25 cellular contexts compared by ENCODE assay signal in genomic region chr11:16059332-16059731, GRCh38.
DNase-seq lines count a peak whose midpoint lies in the region; ATAC-seq and TF ChIP-seq lines count a peak whose summit lies in the region.
"Had no signal": no experiment of that assay in that cellular context is flagged by ENCODE, and none has a peak within 500 bp of the region (broad histone marks: within the 10 kb centered on the region; RNA-seq: fewer than 3 reads in every experiment).

No MANE protein-coding gene starts in this region.

- H3K4me3 ChIP-seq in BJ (ENCODE audit: low read depth, low read length), result no peak overlapping the region
- H3K4me3 ChIP-seq: A549, BLaER1, GM12878 had no signal

- no peaks in the 10 kb centered on the region for H3K36me3 ChIP-seq in BJ (ENCODE audit: control insufficient read depth, insufficient read depth, low read length)
- H3K36me3 ChIP-seq: BLaER1 had no signal

- H3K9me3 Mint-ChIP-seq in natural killer cell, result peaks cover 9 to 18% of the 10 kb centered on the region in 2 donors

- no peak for ATAC-seq in SK-N-SH treated with all-trans-retinoic acid at 6 μM for 48 hours
- no peak for ATAC-seq in natural killer cell
- ATAC-seq in GM21515 (IDR thresholded peaks at IDR 0.05; ENCODE audit: unreplicated experiment), result no peak
- ATAC-seq: A549, GM12878 had no signal

- CTCF ChIA-PET in BJ (lab: Yijun Ruan, JAX), result interaction anchor here (1.2 kb wide), 1 partner anchor 24 kb away, joined by 3 read pairs; no protein-coding TSS in a partner anchor

- peaks cover 6% of the 10 kb centered on the region for H3K36me3 Mint-ChIP-seq in natural killer cell
- H3K36me3 Mint-ChIP-seq: CD14-positive monocyte; CD4-positive, alpha-beta memory T cell; CD4-positive, CD25-positive, alpha-beta regulatory T cell; CD8-positive, alpha-beta memory T cell had no signal

- no peak overlapping the region for H3K27ac Mint-ChIP-seq in natural killer cell
- H3K27ac Mint-ChIP-seq: B cell; CD14-positive monocyte; CD4-positive, alpha-beta memory T cell; CD4-positive, CD25-positive, alpha-beta regulatory T cell; CD8-positive, alpha-beta memory T cell had no signal

- DNase-seq in BJ (ENCODE audit: low read depth) (peak; percentile 15), fibroblast of peridontal ligament (ENCODE audit: extremely low read depth) (peak; percentile 33), stromal cell of bone marrow (ENCODE audit: low read depth) (peak; percentile 9), ecto neural progenitor cell (ENCODE audit: low spot score) (no peak), natural killer cell (no peak)
- DNase-seq: AML-193; C1 segment of cervical spinal cord; CD4-positive, alpha-beta memory T cell; CD4-positive, CD25-positive, alpha-beta regulatory T cell; CD8-positive, alpha-beta memory T cell; COR-L47; DMS 273 treated with DMSO at 0.1 percent for 48 hours; DMS153; DMS53; DMS79; DND-41; EL; GDM1 had no signal

- intact Hi-C loops in natural killer cell (cut with micrococcal nuclease), result no loop called here

- H3K27me3 ChIP-seq in BJ (ENCODE audit: control insufficient read depth, insufficient read depth, low read length), result no peaks in the 10 kb centered on the region
- H3K27me3 ChIP-seq: BLaER1 had no signal

- H3K4me1 Mint-ChIP-seq in natural killer cell, result no peaks in the 10 kb centered on the region
- H3K4me1 Mint-ChIP-seq: B cell; CD14-positive monocyte; CD4-positive, alpha-beta memory T cell; CD4-positive, CD25-positive, alpha-beta regulatory T cell; CD8-positive, alpha-beta memory T cell had no signal

- POLR2A ChIA-PET in BJ (lab: Charles Lee), result no interaction called here

- H3K4me3 Mint-ChIP-seq in natural killer cell, result no peak overlapping the region
- H3K4me3 Mint-ChIP-seq: B cell; CD14-positive monocyte; CD4-positive, alpha-beta memory T cell; CD4-positive, CD25-positive, alpha-beta regulatory T cell; CD8-positive, alpha-beta memory T cell had no signal

- H3K27me3 Mint-ChIP-seq in natural killer cell (ENCODE audit: low read depth in 2 of 2), result no peaks in the 10 kb centered on the region
- H3K27me3 Mint-ChIP-seq: B cell; CD4-positive, alpha-beta memory T cell; CD4-positive, CD25-positive, alpha-beta regulatory T cell; CD8-positive, alpha-beta memory T cell had no signal

- TF ChIP-seq CTCF in BJ (IDR thresholded peaks at IDR 0.05; ENCODE audit: insufficient read depth, low read depth, low read length) (no peak), natural killer cell (IDR thresholded peaks at IDR 0.05) (no peak)

TF ChIP-seq in SK-N-SH treated with all-trans-retinoic acid at 6 μM for 48 hours, 23 proteins besides CTCF, POLR2A, EP300 and RAD21:
- TF ChIP-seq SNAI2 (CRISPR knock-in tag; IDR thresholded peaks at IDR 0.05) (peak; percentile 98), TCF4 (CRISPR knock-in tag; IDR thresholded peaks at IDR 0.05; ENCODE audit: borderline replicate concordance) (peak; percentile 99), ARNTL (CRISPR knock-in tag; IDR thresholded peaks at IDR 0.05; ENCODE audit: borderline replicate concordance, low read depth) (no peak), CSRNP3 (CRISPR knock-in tag; IDR thresholded peaks at IDR 0.05) (0 out of 2 replicates have a peak, but pooled peaks have one; percentile 57), BACH2 (CRISPR knock-in tag; IDR thresholded peaks at IDR 0.05; ENCODE audit: borderline replicate concordance) (no peak), ZNF565 (CRISPR knock-in tag; conservative IDR thresholded peaks at IDR 0.05; ENCODE audit: low read depth) (no peak), TSHZ2 (CRISPR knock-in tag; IDR thresholded peaks at IDR 0.05) (peak; percentile 40; the same call in 1 of the 2 replicates), ZNF70 (CRISPR knock-in tag; IDR thresholded peaks at IDR 0.05) (no peak), CREB5 (CRISPR knock-in tag; IDR thresholded peaks at IDR 0.05; ENCODE audit: low read depth) (peak; percentile 74; the same call in 1 of the 2 replicates), ZFP3 (CRISPR knock-in tag; IDR thresholded peaks at IDR 0.05) (no peak), TOX (CRISPR knock-in tag; IDR thresholded peaks at IDR 0.05; ENCODE audit: borderline replicate concordance) (no peak), ISL1 (CRISPR knock-in tag; IDR thresholded peaks at IDR 0.05) (no peak), ZNF8 (CRISPR knock-in tag; IDR thresholded peaks at IDR 0.05) (0 out of 2 replicates have a peak, but pooled peaks have one; percentile 11), OSR1 (CRISPR knock-in tag; IDR thresholded peaks at IDR 0.05) (no peak)

Comparison
In these comparisons a context has a peak if more than half of its experiments do, and no peak if none do; other contexts are left out.
1. DNase-seq: peak in BJ (single experiment), fibroblast of peridontal ligament (single experiment) and stromal cell of bone marrow (single experiment); none in ecto neural progenitor cell (single experiment) and natural killer cell (single experiment).